ENCODE assay signal across 20 cellular contexts in the genomic region with DNA sequence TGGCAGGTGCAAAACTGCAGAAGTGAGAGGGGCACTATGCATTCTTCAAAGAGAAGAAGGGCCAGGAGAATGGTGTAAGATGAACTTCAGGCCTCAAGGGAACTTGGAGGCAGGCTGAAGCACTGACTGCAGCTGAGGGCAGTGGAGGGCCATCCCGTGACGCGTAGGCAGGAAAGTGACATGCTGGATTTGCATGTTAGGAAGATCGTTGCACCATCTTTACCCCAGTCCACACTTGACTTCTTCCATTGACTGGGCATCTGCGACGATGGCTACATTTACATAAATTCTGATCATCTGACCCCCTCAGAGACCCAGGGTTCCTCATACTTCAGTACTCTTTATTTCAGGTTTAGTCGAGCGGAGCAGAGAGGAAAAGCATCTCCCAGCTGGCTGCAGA.
DNase-seq lines count a peak whose midpoint lies in the region; ATAC-seq and TF ChIP-seq lines count a peak whose summit lies in the region.
"Had no signal": no experiment of that assay in that cellular context is flagged by ENCODE, and none has a peak within 500 bp of the region (broad histone marks: within the 10 kb centered on the region; RNA-seq: fewer than 3 reads in every experiment).

No MANE protein-coding gene starts in this region.

- H3K27me3 ChIP-seq in BLaER1 treated with 17β-estradiol and CSF1 and Interleukin-3, amounts not matched to agents 10 nM and 100 nM = no peaks in the 10 kb centered on the region
- H3K27me3 ChIP-seq in parathyroid adenoma (ENCODE audit: control insufficient read depth, insufficient read depth, low read length) = no peaks in the 10 kb centered on the region
- H3K27me3 ChIP-seq: BE2C had no signal

- no peaks in the 10 kb centered on the region for H4K20me1 ChIP-seq in BLaER1 treated with 17β-estradiol and CSF1 and Interleukin-3, amounts not matched to agents 10 nM and 100 nM

- H3K27ac ChIP-seq in BLaER1 treated with 17β-estradiol and CSF1 and Interleukin-3, amounts not matched to agents 10 nM and 100 nM = peak overlapping the region in 2 of 11 experiments; percentile 55 to 68; a peak in 4 of 22 replicates
- peak overlapping the region; percentile 89 for H3K27ac ChIP-seq in parathyroid adenoma
- H3K27ac ChIP-seq: A549, C4-2B had no signal

- peaks cover 13 to 57% (median 46%) of the 10 kb centered on the region in 10 experiments; a peak in 19 of 20 replicates for H3K4me1 ChIP-seq in BLaER1 treated with 17β-estradiol and CSF1 and Interleukin-3, amounts not matched to agents 10 nM and 100 nM
- peaks cover 50% of the 10 kb centered on the region for H3K4me1 ChIP-seq in parathyroid adenoma
- H3K4me1 ChIP-seq: A549, BE2C, Caco-2 had no signal

- ATAC-seq in HG03039 (IDR thresholded peaks at IDR 0.05; ENCODE audit: unreplicated experiment) = no peak
- ATAC-seq in GM19023 (IDR thresholded peaks at IDR 0.05; ENCODE audit: unreplicated experiment) = no peak
- ATAC-seq: A549; CD8-positive, alpha-beta T cell; GM23338; HCT116 had no signal

- no peak for TF ChIP-seq CTCF in parathyroid adenoma (IDR thresholded peaks at IDR 0.05)

- no peak overlapping the region for H2AFZ ChIP-seq in parathyroid adenoma
- H2AFZ ChIP-seq: GM23338 had no signal

- no peak overlapping the region for H3K4me3 ChIP-seq in BLaER1 treated with 17β-estradiol and CSF1 and Interleukin-3, amounts not matched to agents 10 nM and 100 nM
- H3K4me3 ChIP-seq in parathyroid adenoma (ENCODE audit: low read depth, low read length) = no peak overlapping the region
- H3K4me3 ChIP-seq: A549, GM23338 had no signal

- no peaks in the 10 kb centered on the region; a peak in 1 of 22 replicates for H3K9me3 ChIP-seq in BLaER1 treated with 17β-estradiol and CSF1 and Interleukin-3, amounts not matched to agents 10 nM and 100 nM (replicated peaks in 1 of 11)
- no peaks in the 10 kb centered on the region for H3K9me3 ChIP-seq in parathyroid adenoma (ENCODE audit: control insufficient read depth, low read length)
- H3K9me3 ChIP-seq: A549, BE2C, Caco-2 had no signal

- DNase-seq in NAMALWA (ENCODE audit: low spot score) (peak; percentile 15), HUDEP-2 (lab: John Stamatoyannopoulos, UW; ENCODE audit: unreplicated experiment in 76 of 76) (no peak)
- DNase-seq: 8988T; ACHN; AML-193; BE2C; Caco-2; CD4-positive, CD25-positive, alpha-beta regulatory T cell; CD8-positive, alpha-beta T cell; DMS153; DND-41; H9 had no signal

- peaks cover 30% of the 10 kb centered on the region for H3K79me2 ChIP-seq in parathyroid adenoma

- peak overlapping the region; percentile 20 to 74 (median 58); a peak in 21 of 22 replicates for H3K4me2 ChIP-seq in BLaER1 treated with 17β-estradiol and CSF1 and Interleukin-3, amounts not matched to agents 10 nM and 100 nM
- H3K4me2 ChIP-seq in parathyroid adenoma (ENCODE audit: low read length) = no peak overlapping the region
- H3K4me2 ChIP-seq: A549, GM23338 had no signal

- 0 out of 22 replicates have a peak overlapping the region, but pooled peaks of 1 of the 11 experiments have one; percentile 1 for H3K9ac ChIP-seq in BLaER1 treated with 17β-estradiol and CSF1 and Interleukin-3, amounts not matched to agents 10 nM and 100 nM
- H3K9ac ChIP-seq in parathyroid adenoma = no peak overlapping the region

- H3K36me3 ChIP-seq in BLaER1 treated with 17β-estradiol and CSF1 and Interleukin-3, amounts not matched to agents 10 nM and 100 nM = no peaks in the 10 kb centered on the region
- no peaks in the 10 kb centered on the region for H3K36me3 ChIP-seq in parathyroid adenoma (ENCODE audit: control insufficient read depth, insufficient read depth, low read length)
- H3K36me3 ChIP-seq: BE2C had no signal
